ENCODE assay signal across 8 cellular contexts in genomic region chr1:183039985-183040447, GRCh38.
DNase-seq lines count a peak whose midpoint lies in the region; ATAC-seq and TF ChIP-seq lines count a peak whose summit lies in the region.
"Had no signal": no experiment of that assay in that cellular context is flagged by ENCODE, and none has a peak within 500 bp of the region (broad histone marks: within the 10 kb centered on the region; RNA-seq: fewer than 3 reads in every experiment).

No MANE protein-coding gene starts in this region.

- CTCF ChIA-PET in HEK293T (lab: Yijun Ruan, JAX), result interaction anchor here (1.4 kb wide), 1 partner anchor 195 kb away, joined by 4 read pairs; no protein-coding TSS in a partner anchor

- peaks cover 0 to 4% (median 0%) of the 10 kb centered on the region in 3 donors for H3K36me3 ChIP-seq in tibial artery

- POLR2A ChIA-PET in HEK293T (lab: Yijun Ruan, JAX), result no interaction called here

- H3K9me3 ChIP-seq in tibial artery, result no peaks in the 10 kb centered on the region

- H3K4me3 ChIP-seq in tibial artery, result no peak overlapping the region

- no peak for DNase-seq in HEK293T (ENCODE audit: extremely low spot score)
- peak; percentile 35 for DNase-seq in OCI-M1 (lab: John Stamatoyannopoulos, UW)
- peak; percentile 72 for DNase-seq in foreskin melanocyte
- no peak for DNase-seq in tibial artery
- DNase-seq in GM19240 (ENCODE audit: insufficient read length, low spot score), result no peak
- DNase-seq in posterior cingulate gyrus, result no peak
- DNase-seq: MM.1S had no signal

- no peaks in the 10 kb centered on the region for H3K27me3 ChIP-seq in tibial artery

- peak overlapping the region; percentile 19 to 61 for H3K27ac ChIP-seq in tibial artery

- ATAC-seq in GM19397 (IDR thresholded peaks at IDR 0.05; ENCODE audit: unreplicated experiment), result no peak

- peaks cover 0 to 89% (median 30%) of the 10 kb centered on the region in 4 donors for H3K4me1 ChIP-seq in tibial artery

- intact Hi-C loops in tibial artery (cut with DNase I; ENCODE audit: low total_unique reads), result no loop called here
- intact Hi-C loops in posterior cingulate gyrus (cut with DNase I), result no loop called here

- no peak for TF ChIP-seq CTCF in tibial artery (IDR thresholded peaks at IDR 0.05)

TF ChIP-seq in HEK293T, 16 proteins besides CTCF, POLR2A, EP300 and RAD21:
- TF ChIP-seq PKNOX1 (IDR thresholded peaks at IDR 0.05) (peak; percentile 80), SP1 (IDR thresholded peaks at IDR 0.05) (no peak), CTBP1 (IDR thresholded peaks at IDR 0.05; ENCODE audit: borderline replicate concordance) (no peak; the same call in 1 of the 2 replicates)

Comparison
In these comparisons a context has a peak if more than half of its experiments do, and no peak if none do; other contexts are left out.
1. DNase-seq: peak in OCI-M1 (single experiment) and foreskin melanocyte (single experiment); none in HEK293T (single experiment), tibial artery (0 of 2), GM19240 (single experiment) and posterior cingulate gyrus (0 of 10).